ENCODE assay signal across 27 cellular contexts in genomic region chr10:95698415-95698814, GRCh38. TPM values are rescaled to one million over a fixed set of nuclear protein-coding genes. Genes with fewer than 3 reads are reported as not detected.
"Had no signal": no experiment of that assay in that cellular context is flagged by ENCODE, and none has a peak within 500 bp of the region (broad histone marks: within the 10 kb centered on the region; RNA-seq: fewer than 3 reads in every experiment).

No MANE protein-coding gene starts in this region.

- H3K27ac Mint-ChIP-seq: activated CD8-positive, alpha-beta T cell treated with anti-CD3 and anti-CD28 coated beads, Interleukin-2, amount 10 ng/mL, durations not matched to agents 7 days and 5 days; activated naive CD8-positive, alpha-beta T cell treated with anti-CD3 and anti-CD28 coated beads, Interleukin-2, amount 10 ng/mL, durations not matched to agents 7 days and 5 days; T-cell had no signal

- H3K36me3 ChIP-seq: adrenal gland, breast epithelium had no signal

- H3K9me3 ChIP-seq: adrenal gland, breast epithelium had no signal

- H3K27ac ChIP-seq: adrenal gland, breast epithelium, SK-N-MC had no signal

- DNase-seq: activated CD4-positive, alpha-beta T cell treated with anti-CD3 and anti-CD28 coated beads for 4 hours; activated CD4-positive, alpha-beta T cell treated with anti-CD3 and anti-CD28 coated beads, Interleukin-2, amount 50 U/mL, for 4 hours; activated CD8-positive, alpha-beta memory T cell treated with anti-CD3 and anti-CD28 coated beads, Interleukin-2, amount 50 U/mL, for 48 hours; activated CD8-positive, alpha-beta T cell treated with anti-CD3 and anti-CD28 coated beads, Interleukin-2, amount 10 ng/mL, durations not matched to agents 7 days and 5 days; activated naive CD4-positive, alpha-beta T cell treated with anti-CD3 and anti-CD28 coated beads, Interleukin-2, amount 50 U/mL, for 16 hours; activated naive CD8-positive, alpha-beta T cell treated with anti-CD3 and anti-CD28 coated beads, Interleukin-2, amount 10 ng/mL, durations not matched to agents 7 days and 5 days; activated T-cell treated with anti-CD3 and anti-CD28 coated beads, Interleukin-2, amount 50 U/mL, for 1 hour; adrenal gland; anterior cingulate cortex; caudate nucleus; Karpas-422; NCI-H1417; NCI-H1930; NCI-H2171; NCI-H226; NCI-H526 treated with DMSO at 0.1 percent for 48 hours; NCI-H82; OCI-M1; RPMI8226; T-cell; T-helper 2 cell; T1000 had no signal

- H3K9me3 Mint-ChIP-seq: activated naive CD8-positive, alpha-beta T cell treated with anti-CD3 and anti-CD28 coated beads, Interleukin-2, amount 10 ng/mL, durations not matched to agents 7 days and 5 days; T-cell had no signal

- H3K27me3 ChIP-seq: adrenal gland, breast epithelium had no signal

- H3K36me3 Mint-ChIP-seq: T-cell had no signal

- H3K4me1 ChIP-seq: breast epithelium had no signal

- H3K4me3 ChIP-seq: adrenal gland, breast epithelium, SK-N-MC had no signal

- ATAC-seq: activated CD8-positive, alpha-beta T cell treated with anti-CD3 and anti-CD28 coated beads, Interleukin-2, amount 10 ng/mL, durations not matched to agents 7 days and 5 days; Panc1; Right ventricle myocardium inferior; T-cell had no signal

- H3K4me3 Mint-ChIP-seq: activated CD8-positive, alpha-beta T cell treated with anti-CD3 and anti-CD28 coated beads, Interleukin-2, amount 10 ng/mL, durations not matched to agents 7 days and 5 days; activated naive CD8-positive, alpha-beta T cell treated with anti-CD3 and anti-CD28 coated beads, Interleukin-2, amount 10 ng/mL, durations not matched to agents 7 days and 5 days; T-cell had no signal

RNA-seq across cellular contexts. Expression of gene ENTPD1, which starts 57.5 kb away (rescaled TPM):
- total RNA-seq: NCI-H460 had no signal
